ENCODE assay signal across 12 cellular contexts in genomic region chr10:71714592-71714991, GRCh38. TPM values are rescaled to one million over a fixed set of nuclear protein-coding genes. Genes with fewer than 3 reads are reported as not detected.
A peak's percentile ranks its signal among the peaks of the same experiment; 100 is the strongest.
DNase-seq lines count a peak whose midpoint lies in the region; ATAC-seq, FAIRE-seq and TF ChIP-seq lines count a peak whose summit lies in the region.
"Had no signal": no experiment of that assay in that cellular context is flagged by ENCODE, and none has a peak within 500 bp of the region (broad histone marks: within the 10 kb centered on the region; RNA-seq: fewer than 3 reads in every experiment).

No MANE protein-coding gene starts in this region.

- 60% methylated on average over 5 of the region's 5 CpGs for WGBS in GM12878 (ENCODE audit: insufficient coverage, insufficient replicate concordance, low lambda C conversion rate, missing lambda C conversion rate)
- 96% methylated on average over 5 of the region's 5 CpGs for WGBS in thymus

- SMC1A ChIA-PET in GM12878 (lab: Charles Lee; ENCODE audit: uncharacterized antibody, unreplicated experiment): interaction anchor here (1.1 kb wide), 1 partner anchor 8 kb away, joined by 3 read pairs; no protein-coding TSS in a partner anchor

- FAIRE-seq in GM12878 (lab: Jason Lieb, UNC): no peak

- H3K4me1 ChIP-seq in GM12878 (ENCODE audit: control insufficient read depth, insufficient read depth, low read length) (peaks cover 26% of the 10 kb centered on the region), muscle layer of colon (ENCODE audit: insufficient read depth, low read length) (peaks cover 38% of the 10 kb centered on the region), thymus (ENCODE audit: control insufficient read depth, insufficient read depth, low read length) (peaks cover 30% of the 10 kb centered on the region)

- peaks cover 57% of the 10 kb centered on the region for H3K4me1 Mint-ChIP-seq in activated T-cell treated with anti-CD3 and anti-CD28 coated beads, Interleukin-2, amount 50 U/mL, for 24 hours (ENCODE audit: low read depth)

- intact Hi-C loops in GM12878 (cut with micrococcal nuclease; ENCODE audit: unreplicated experiment): no loop called here

- no peak overlapping the region for H3K9ac ChIP-seq in GM12878 (ENCODE audit: control insufficient read depth, insufficient read depth, low read length)
- H3K9ac ChIP-seq in muscle layer of colon (ENCODE audit: low read length): peak overlapping the region; percentile 69

- no peaks in the 10 kb centered on the region for H4K20me1 ChIP-seq in GM12878 (ENCODE audit: control insufficient read depth, insufficient read depth)

- H3K9me3 ChIP-seq in GM12878 (replicated peaks; ENCODE audit: control insufficient read depth, insufficient read depth, low read length) (no peaks in the 10 kb centered on the region), muscle layer of colon (ENCODE audit: low read length) (no peaks in the 10 kb centered on the region), thymus (ENCODE audit: control insufficient read depth) (no peaks in the 10 kb centered on the region)

- no peak for TF ChIP-seq CTCF in GM12878 (IDR thresholded peaks at IDR 0.05 in 2 of 3, conservative IDR thresholded peaks at IDR 0.05 in 1 of 3; ENCODE audit: control insufficient read depth in 2 of 3, extremely low read depth in 1 of 3, insufficient read depth in 1 of 3, low read depth in 3 of 3, low read length in 3 of 3)

- H2AFZ ChIP-seq in GM12878 (ENCODE audit: control insufficient read depth, low read depth, low read length): no peak overlapping the region

- TF ChIP-seq RAD21 in GM12878 (IDR thresholded peaks at IDR 0.05; ENCODE audit: insufficient read depth, low read depth, low read length): no peak

- peak overlapping the region; percentile 40 for H3K4me2 ChIP-seq in GM12878 (ENCODE audit: control insufficient read depth, insufficient read depth)

- CTCF ChIA-PET in GM12878 (lab: Yijun Ruan, JAX): interaction anchor here (1.3 to 2.0 kb wide), 5 partner anchors 9 to 411 kb away, joined by 3 to 7 read pairs (median 4); partner anchors contain the start of gene VSIR

- POLR2A ChIA-PET in GM12878 (lab: Charles Lee): no interaction called here

- BruUV-seq in GM12878 (replicated peaks; lab: Mats Ljungman, UMichigan): no TSS peak

- H3K9me3 Mint-ChIP-seq in activated T-cell treated with anti-CD3 and anti-CD28 coated beads, Interleukin-2, amount 50 U/mL, for 24 hours: no peaks in the 10 kb centered on the region
- H3K9me3 Mint-ChIP-seq: neural crest cell had no signal

- RAD21 ChIA-PET in GM12878 (lab: Charles Lee; ENCODE audit: unreplicated experiment): no interaction called here

- DNase-seq in activated T-cell treated with anti-CD3 and anti-CD28 coated beads, Interleukin-2, amount 50 U/mL, for 24 hours: no peak
- DNase-seq in activated T-cell treated with anti-CD3 and anti-CD28 coated beads for 4 hours (no peak), GM12878 (ENCODE audit: low read depth, low spot score) (no peak), DMS53 (lab: John Stamatoyannopoulos, UW) (no peak), NOMO-1 treated with DMSO at 0.1 percent for 48 hours (lab: John Stamatoyannopoulos, UW; ENCODE audit: unreplicated experiment) (no peak)
- DNase-seq: activated CD4-positive, CD25-positive, alpha-beta regulatory T cell treated with anti-CD3 and anti-CD28 coated beads, Interleukin-2, amount 50 U/mL, for 72 hours; NCI-H2029; RPMI8226 had no signal

- no peaks in the 10 kb centered on the region for H3K27me3 ChIP-seq in GM12878 (replicated peaks in 1 of 2; ENCODE audit: control insufficient read depth in 2 of 2, insufficient read depth in 2 of 2, low read length in 1 of 2)
- no peaks in the 10 kb centered on the region for H3K27me3 ChIP-seq in muscle layer of colon (ENCODE audit: control insufficient read depth in 1 of 2, insufficient read depth in 2 of 2, low read length in 2 of 2)
- no peaks in the 10 kb centered on the region for H3K27me3 ChIP-seq in thymus (ENCODE audit: control insufficient read depth, insufficient read depth)

- H3K36me3 ChIP-seq in GM12878 (ENCODE audit: control insufficient read depth in 2 of 2, insufficient read depth in 2 of 2, low read length in 1 of 2): no peaks in the 10 kb centered on the region
- no peaks in the 10 kb centered on the region for H3K36me3 ChIP-seq in muscle layer of colon (ENCODE audit: insufficient read depth, low read length)
- H3K36me3 ChIP-seq in thymus (ENCODE audit: control insufficient read depth, insufficient read depth): peaks cover 3% of the 10 kb centered on the region

- H3K4me3 Mint-ChIP-seq in activated T-cell treated with anti-CD3 and anti-CD28 coated beads, Interleukin-2, amount 50 U/mL, for 24 hours: peak overlapping the region; percentile 73
- H3K4me3 Mint-ChIP-seq: neural crest cell had no signal

- H3K36me3 Mint-ChIP-seq in activated T-cell treated with anti-CD3 and anti-CD28 coated beads, Interleukin-2, amount 50 U/mL, for 24 hours (ENCODE audit: low read depth): no peaks in the 10 kb centered on the region

- H3K27ac ChIP-seq in GM12878 (ENCODE audit: control insufficient read depth, insufficient read depth) (no peak overlapping the region), muscle layer of colon (ENCODE audit: low read depth, low read length) (peak overlapping the region; percentile 93), thymus (ENCODE audit: low read depth) (peak overlapping the region; percentile 91)

- in situ Hi-C loops in GM12878 (cut with MboI): no loop called here

- H3K4me3 ChIP-seq in GM12878 (no peak overlapping the region), muscle layer of colon (ENCODE audit: low read depth in 1 of 2, low read length in 2 of 2) (peak overlapping the region in 1 of 2 donors; percentile 21), thymus (ENCODE audit: low read length) (no peak overlapping the region)

- H3K27ac Mint-ChIP-seq in activated T-cell treated with anti-CD3 and anti-CD28 coated beads, Interleukin-2, amount 50 U/mL, for 24 hours: peak overlapping the region; percentile 99

- TF ChIP-seq EP300 in GM12878 (IDR thresholded peaks at IDR 0.05; ENCODE audit: borderline replicate concordance in 1 of 2, control insufficient read depth in 1 of 2, low read depth in 2 of 2, low read length in 2 of 2): no peak

- ATAC-seq in GM12878: no peak
- ATAC-seq in GM21717 (IDR thresholded peaks at IDR 0.05; ENCODE audit: unreplicated experiment): no peak

- no peaks in the 10 kb centered on the region for H3K27me3 Mint-ChIP-seq in activated T-cell treated with anti-CD3 and anti-CD28 coated beads, Interleukin-2, amount 50 U/mL, for 24 hours

- no peak for TF ChIP-seq POLR2A in GM12878 (IDR thresholded peaks at IDR 0.05; ENCODE audit: low read depth, low read length)

- H3K79me2 ChIP-seq in GM12878 (ENCODE audit: control insufficient read depth, insufficient read depth, low read length): no peaks in the 10 kb centered on the region

TF ChIP-seq in GM12878, 131 proteins besides CTCF, POLR2A, EP300 and RAD21 (continues in another document):
- TF ChIP-seq RBBP5 (conservative IDR thresholded peaks at IDR 0.05) (no peak), TCF7 (IDR thresholded peaks at IDR 0.05; ENCODE audit: borderline replicate concordance) (no peak), STAT3 (IDR thresholded peaks at IDR 0.05; ENCODE audit: low read depth, low read length) (no peak), NFYA (IDR thresholded peaks at IDR 0.05; ENCODE audit: borderline replicate concordance, low read depth, low read length) (no peak)

RNA-seq across cellular contexts. Expression of gene C10orf105, which starts 5.0 kb away (rescaled TPM):
- not detected in 2 replicates for total RNA-seq in GM12878 (2013; cell fraction: nucleolus; rRNA removed)
- total RNA-seq in GM12878 (2014; rRNA removed): 0.11 TPM in 1 of 2 replicates, not detected in the other
- not detected in 2 replicates for total RNA-seq in GM12878 (2014; rRNA removed; fragmentation: Illumina TruSeq; extraction: Trizol)
- 0.03 and 0.05 TPM in 2 replicates for total RNA-seq in GM12878 (2021)
- polyA plus RNA-seq in GM12878 (2011; ENCODE audit: low read depth): not detected
- not detected in 2 replicates for polyA plus RNA-seq in GM12878 (2011; rRNA removed)
- not detected in 2 replicates for polyA plus RNA-seq in GM12878 (2011; cell fraction: cytosol; rRNA removed)
- polyA plus RNA-seq in GM12878 (2011; cell fraction: nucleus; rRNA removed): not detected in 2 replicates
- 0.03 and 0.04 TPM in 2 replicates for polyA plus RNA-seq in GM12878 (2012)
- 0.04 and 0.06 TPM in 2 replicates for polyA plus RNA-seq in GM12878 (2014; fragmentation: Illumina TruSeq; extraction: Trizol)
- polyA plus RNA-seq in GM12878 (2014; fragmentation: Nextera tagmentation; extraction: Ambion mirVana): not detected
- 0.06 and 0.18 TPM in 2 replicates for polyA plus RNA-seq in GM12878 (2014; rRNA removed)
- polyA plus RNA-seq in GM12878 (2016; fragmentation: Nextera tagmentation; extraction: Ambion mirVana): not detected
- not detected in 2 replicates for polyA minus RNA-seq in GM12878 (2011; rRNA and poly(A)+ RNA removed)
- polyA minus RNA-seq in GM12878 (2011; cell fraction: cytosol; rRNA and poly(A)+ RNA removed): not detected in 2 replicates
- polyA minus RNA-seq in GM12878 (2011; cell fraction: nucleus; rRNA and poly(A)+ RNA removed): not detected in 2 replicates
- polyA plus RNA-seq in thymus: 0.68 TPM

RNA-seq across cellular contexts. Expression of gene VSIR, which starts 58.7 kb away (rescaled TPM):
- 68.6 and 75.4 TPM in 2 replicates for total RNA-seq in GM12878 (2013; cell fraction: nucleolus; rRNA removed)
- 8.6 and 14.7 TPM in 2 replicates for total RNA-seq in GM12878 (2014; rRNA removed)
- 5.1 and 5.9 TPM in 2 replicates for total RNA-seq in GM12878 (2014; rRNA removed; fragmentation: Illumina TruSeq; extraction: Trizol)
- total RNA-seq in GM12878 (2021): 12.1 and 12.5 TPM in 2 replicates
- 3.6 TPM for polyA plus RNA-seq in GM12878 (2011; ENCODE audit: low read depth)
- polyA plus RNA-seq in GM12878 (2011; rRNA removed): 0.78 and 2.4 TPM in 2 replicates
- polyA plus RNA-seq in GM12878 (2011; cell fraction: cytosol; rRNA removed): 2.7 and 3.3 TPM in 2 replicates
- 5.1 and 6.0 TPM in 2 replicates for polyA plus RNA-seq in GM12878 (2011; cell fraction: nucleus; rRNA removed)
- polyA plus RNA-seq in GM12878 (2012): 9.2 and 12.0 TPM in 2 replicates
- polyA plus RNA-seq in GM12878 (2014; fragmentation: Illumina TruSeq; extraction: Trizol): 0.76 and 6.3 TPM in 2 replicates
- under 1 TPM; 0.19 to 0.24 TPM for polyA plus RNA-seq in GM12878 (2014; fragmentation: Nextera tagmentation; extraction: Ambion mirVana)
- 8.5 and 10.4 TPM in 2 replicates for polyA plus RNA-seq in GM12878 (2014; rRNA removed)
- polyA plus RNA-seq in GM12878 (2016; fragmentation: Nextera tagmentation; extraction: Ambion mirVana): 1 to 10 TPM; 7.0 to 9.2 TPM
- polyA minus RNA-seq in GM12878 (2011; rRNA and poly(A)+ RNA removed): 2.6 and 5.9 TPM in 2 replicates
- polyA minus RNA-seq in GM12878 (2011; cell fraction: cytosol; rRNA and poly(A)+ RNA removed): 0.67 and 0.94 TPM in 2 replicates
- 4.0 and 4.9 TPM in 2 replicates for polyA minus RNA-seq in GM12878 (2011; cell fraction: nucleus; rRNA and poly(A)+ RNA removed)
- 51.8 TPM for polyA plus RNA-seq in thymus
- total RNA-seq: neural crest cell had no signal
